Comparison of ENCODE assay signal across 18 cellular contexts in the genomic region with DNA sequence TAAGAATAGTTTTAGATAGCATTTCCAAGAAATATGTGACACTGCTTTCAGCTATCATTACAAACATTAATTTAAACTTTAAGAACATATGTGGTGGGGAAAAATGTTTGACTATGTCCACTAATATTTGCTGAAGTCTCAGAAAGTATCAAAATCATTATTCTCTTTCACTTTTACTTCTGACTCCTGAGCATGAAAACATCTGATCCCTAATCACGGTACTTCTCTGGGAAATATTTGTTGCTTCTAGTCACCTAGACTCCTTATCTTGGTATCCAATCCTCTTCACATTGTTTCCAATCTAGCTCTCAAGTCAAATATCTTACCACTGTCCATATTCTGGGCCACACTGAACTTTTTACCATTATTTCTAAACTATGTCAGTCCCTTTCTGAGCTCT. TPM values are rescaled to one million over a fixed set of nuclear protein-coding genes. Genes with fewer than 3 reads are reported as not detected.
DNase-seq lines count a peak whose midpoint lies in the region; ATAC-seq, FAIRE-seq and TF ChIP-seq lines count a peak whose summit lies in the region.
"Had no signal": no experiment of that assay in that cellular context is flagged by ENCODE, and none has a peak within 500 bp of the region (broad histone marks: within the 10 kb centered on the region; RNA-seq: fewer than 3 reads in every experiment).

No MANE protein-coding gene starts in this region.

- no peaks in the 10 kb centered on the region for H3K27me3 Mint-ChIP-seq in T-helper 1 cell treated with Interleukin-12 subunit alpha and Interleukin-12 subunit beta and Interleukin-4 antibody, amounts not matched to agents 30 μg/mL and 1 μg/mL, for 36 hours (ENCODE audit: low read depth)
- H3K27me3 Mint-ChIP-seq: CD4-positive, CD25-positive, alpha-beta regulatory T cell had no signal

- no peak overlapping the region for H3K23ac ChIP-seq in mesenchymal stem cell (ENCODE audit: low read length in 2 of 2)

- no peak for TF ChIP-seq EP300 in GM12878 (IDR thresholded peaks at IDR 0.05; ENCODE audit: borderline replicate concordance in 1 of 2, control insufficient read depth in 1 of 2, low read depth in 2 of 2, low read length in 2 of 2)

- RAD21 ChIA-PET in GM12878 (lab: Charles Lee; ENCODE audit: unreplicated experiment): interaction anchor here (0.9 to 1.5 kb wide), 3 partner anchors 10 to 309 kb away, joined by 3 to 9 read pairs (median 5); a partner anchor contains a TSS

- H3K9ac ChIP-seq in GM23248 (no peak overlapping the region), GM12878 (ENCODE audit: control insufficient read depth, insufficient read depth, low read length) (no peak overlapping the region), mesenchymal stem cell (ENCODE audit: low read length) (peak overlapping the region; percentile 15)
- H3K9ac ChIP-seq: BLaER1 treated with 17β-estradiol and CSF1 and Interleukin-3, amounts not matched to agents 10 nM and 100 nM had no signal

- H3K27me3 ChIP-seq in GM23248 (replicated peaks; ENCODE audit: insufficient read depth) (no peaks in the 10 kb centered on the region), GM12878 (replicated peaks in 1 of 2; ENCODE audit: control insufficient read depth in 2 of 2, insufficient read depth in 2 of 2, low read length in 1 of 2) (no peaks in the 10 kb centered on the region), mesenchymal stem cell (ENCODE audit: control insufficient read depth in 1 of 2, insufficient read depth in 1 of 2, low read length in 2 of 2) (no peaks in the 10 kb centered on the region)
- H3K27me3 ChIP-seq: BLaER1 treated with 17β-estradiol and CSF1 and Interleukin-3, amounts not matched to agents 10 nM and 100 nM had no signal

- H3K36me3 ChIP-seq in GM23248 (ENCODE audit: low read depth) (no peaks in the 10 kb centered on the region), GM12878 (ENCODE audit: control insufficient read depth in 2 of 2, insufficient read depth in 2 of 2, low read length in 1 of 2) (no peaks in the 10 kb centered on the region), mesenchymal stem cell (ENCODE audit: control insufficient read depth in 1 of 2, insufficient read depth in 2 of 2, low read depth in 1 of 2, low read length in 2 of 2) (peaks cover 0 to 21% of the 10 kb centered on the region in 2 experiments)

- H3F3A ChIP-seq in GM23248 (ENCODE audit: insufficient read depth): peaks cover 89% of the 10 kb centered on the region

- peaks cover 1% of the 10 kb centered on the region for H3K79me1 ChIP-seq in mesenchymal stem cell (replicated peaks; ENCODE audit: low read length, poor library complexity, severe bottlenecking)

- no peak for FAIRE-seq in GM12878 (lab: Jason Lieb, UNC)
- FAIRE-seq: GM12892 had no signal

- no peak overlapping the region for H2BK5ac ChIP-seq in mesenchymal stem cell (ENCODE audit: low read depth, low read length, poor library complexity, severe bottlenecking)

- no peak overlapping the region for H2BK120ac ChIP-seq in mesenchymal stem cell (ENCODE audit: low read depth, low read length)

- no peak overlapping the region for H2BK15ac ChIP-seq in mesenchymal stem cell (ENCODE audit: low read depth, poor library complexity, severe bottlenecking)

- H2AFZ ChIP-seq in GM23248 (no peak overlapping the region), GM12878 (ENCODE audit: control insufficient read depth, low read depth, low read length) (peak overlapping the region; percentile 21; the same call in 1 of the 2 replicates), mesenchymal stem cell (ENCODE audit: low read depth, low read length) (no peak overlapping the region)
- H2AFZ ChIP-seq: GM23338 had no signal

- no peak overlapping the region for H4K8ac ChIP-seq in mesenchymal stem cell (ENCODE audit: low read length)

- H3K79me2 ChIP-seq in GM23248 (ENCODE audit: insufficient read depth): peaks cover 10% of the 10 kb centered on the region; the same call in 1 of the 2 replicates
- no peaks in the 10 kb centered on the region for H3K79me2 ChIP-seq in GM12878 (ENCODE audit: control insufficient read depth, insufficient read depth, low read length)

- H3K18ac ChIP-seq in mesenchymal stem cell (ENCODE audit: low read depth in 1 of 2, low read length in 2 of 2): no peak overlapping the region

- H4K91ac ChIP-seq in mesenchymal stem cell (ENCODE audit: low read length): no peak overlapping the region

- TF ChIP-seq POLR2A in GM12878 (IDR thresholded peaks at IDR 0.05; ENCODE audit: low read depth, low read length): no peak

- no peak for TF ChIP-seq CTCF in GM12878 (IDR thresholded peaks at IDR 0.05 in 2 of 3, conservative IDR thresholded peaks at IDR 0.05 in 1 of 3; ENCODE audit: control insufficient read depth in 2 of 3, extremely low read depth in 1 of 3, insufficient read depth in 1 of 3, low read depth in 3 of 3, low read length in 3 of 3)

- POLR2A ChIA-PET in GM12878 (lab: Charles Lee): no interaction called here

- H3K27ac ChIP-seq in GM23248 (peak overlapping the region; percentile 9; the same call in 1 of the 2 replicates), GM12878 (ENCODE audit: control insufficient read depth, insufficient read depth) (no peak overlapping the region), mesenchymal stem cell (ENCODE audit: low read length, poor library complexity, severe bottlenecking) (no peak overlapping the region)
- H3K27ac ChIP-seq: 22Rv1; BLaER1 treated with 17β-estradiol and CSF1 and Interleukin-3, amounts not matched to agents 10 nM and 100 nM had no signal

- no peak for DNase-seq in T-helper 1 cell
- DNase-seq in GM23248: no peak
- DNase-seq in GM12878 (ENCODE audit: low read depth, low spot score): no peak
- DNase-seq in mesenchymal stem cell: no peak
- DNase-seq in stimulated activated naive CD4-positive, alpha-beta T cell treated with Interleukin-2 at 50 U/mL for 16 hours (lab: John Stamatoyannopoulos, UW): no peak
- DNase-seq: ACHN; CD4-positive, CD25-positive, alpha-beta regulatory T cell; DMS153; DMS79 treated with DMSO at 0.1 percent for 48 hours; EL; H7 had no signal

- H2BK12ac ChIP-seq in mesenchymal stem cell (ENCODE audit: low read length in 2 of 2): no peak overlapping the region

- no TSS peak for BruUV-seq in GM12878 (replicated peaks; lab: Mats Ljungman, UMichigan)

- no peaks in the 10 kb centered on the region for H3K9me3 Mint-ChIP-seq in T-helper 1 cell treated with Interleukin-12 subunit alpha and Interleukin-12 subunit beta and Interleukin-4 antibody, amounts not matched to agents 30 μg/mL and 1 μg/mL, for 36 hours
- H3K9me3 Mint-ChIP-seq: CD4-positive, CD25-positive, alpha-beta regulatory T cell; GM23338 had no signal

- in situ Hi-C loops in GM23248 (cut with MboI) (loop anchor here (10.0 kb wide), 1 partner anchor 157 kb away; no protein-coding TSS in a partner anchor), GM12878 (cut with MboI) (loop anchor here (10.0 kb wide), 1 partner anchor 307 kb away; no protein-coding TSS in a partner anchor)

- peak overlapping the region; percentile 34 for H3K27ac Mint-ChIP-seq in T-helper 1 cell treated with Interleukin-12 subunit alpha and Interleukin-12 subunit beta and Interleukin-4 antibody, amounts not matched to agents 30 μg/mL and 1 μg/mL, for 36 hours
- H3K27ac Mint-ChIP-seq: CD4-positive, CD25-positive, alpha-beta regulatory T cell; GM23338 had no signal

- H3K9me3 ChIP-seq in GM23248 (ENCODE audit: low read depth) (no peaks in the 10 kb centered on the region), GM12878 (replicated peaks; ENCODE audit: control insufficient read depth, insufficient read depth, low read length) (no peaks in the 10 kb centered on the region), mesenchymal stem cell (ENCODE audit: control insufficient read depth, low read length) (no peaks in the 10 kb centered on the region)
- H3K9me3 ChIP-seq: BLaER1 treated with 17β-estradiol and CSF1 and Interleukin-3, amounts not matched to agents 10 nM and 100 nM had no signal

- H3K4me1 ChIP-seq in GM23248 (ENCODE audit: insufficient read depth): peaks cover 39% of the 10 kb centered on the region
- H3K4me1 ChIP-seq in GM12878 (ENCODE audit: control insufficient read depth, insufficient read depth, low read length): no peaks in the 10 kb centered on the region
- H3K4me1 ChIP-seq in mesenchymal stem cell (ENCODE audit: control insufficient read depth, insufficient read depth, low read depth, low read length): no peaks in the 10 kb centered on the region
- H3K4me1 ChIP-seq: BLaER1 treated with 17β-estradiol and CSF1 and Interleukin-3, amounts not matched to agents 10 nM and 100 nM had no signal

- H3K36me3 Mint-ChIP-seq in T-helper 1 cell treated with Interleukin-12 subunit alpha and Interleukin-12 subunit beta and Interleukin-4 antibody, amounts not matched to agents 30 μg/mL and 1 μg/mL, for 36 hours (ENCODE audit: low read depth): peaks cover 25% of the 10 kb centered on the region

- H4K20me1 ChIP-seq in GM23248 (ENCODE audit: insufficient read depth) (no peaks in the 10 kb centered on the region), GM12878 (ENCODE audit: control insufficient read depth, insufficient read depth) (no peaks in the 10 kb centered on the region)
- H4K20me1 ChIP-seq: BLaER1 treated with 17β-estradiol and CSF1 and Interleukin-3, amounts not matched to agents 10 nM and 100 nM had no signal

- H3K4ac ChIP-seq in mesenchymal stem cell (ENCODE audit: low read depth in 1 of 2, low read length in 2 of 2): no peak overlapping the region

- H3K4me2 ChIP-seq in GM23248 (ENCODE audit: unreplicated experiment) (no peak overlapping the region), GM12878 (ENCODE audit: control insufficient read depth, insufficient read depth) (no peak overlapping the region), mesenchymal stem cell (ENCODE audit: low read length, poor library complexity, severe bottlenecking) (no peak overlapping the region)
- H3K4me2 ChIP-seq: BLaER1 treated with 17β-estradiol and CSF1 and Interleukin-3, amounts not matched to agents 10 nM and 100 nM; GM23338 had no signal

- TF ChIP-seq RAD21 in GM12878 (IDR thresholded peaks at IDR 0.05; ENCODE audit: insufficient read depth, low read depth, low read length): no peak

- SMC1A ChIA-PET in GM12878 (lab: Charles Lee; ENCODE audit: uncharacterized antibody, unreplicated experiment): interaction anchor here (1.1 to 6.6 kb wide), 4 partner anchors 9 to 155 kb away, joined by 3 to 73 read pairs (median 5); no protein-coding TSS in a partner anchor

- H3K4me1 Mint-ChIP-seq in T-helper 1 cell treated with Interleukin-12 subunit alpha and Interleukin-12 subunit beta and Interleukin-4 antibody, amounts not matched to agents 30 μg/mL and 1 μg/mL, for 36 hours (ENCODE audit: low read depth): peaks cover 8% of the 10 kb centered on the region

- no peak overlapping the region for H3K4me3 ChIP-seq in GM23248
- H3K4me3 ChIP-seq in GM12878: no peak overlapping the region
- no peak overlapping the region for H3K4me3 ChIP-seq in mesenchymal stem cell (ENCODE audit: insufficient read depth in 1 of 2, low read depth in 1 of 2, low read length in 2 of 2)
- H3K4me3 ChIP-seq: BLaER1 treated with 17β-estradiol and CSF1 and Interleukin-3, amounts not matched to agents 10 nM and 100 nM; GM23338 had no signal

- no peak overlapping the region for H3K4me3 Mint-ChIP-seq in T-helper 1 cell treated with Interleukin-12 subunit alpha and Interleukin-12 subunit beta and Interleukin-4 antibody, amounts not matched to agents 30 μg/mL and 1 μg/mL, for 36 hours
- H3K4me3 Mint-ChIP-seq: CD4-positive, CD25-positive, alpha-beta regulatory T cell; GM23338 had no signal

- no peaks in the 10 kb centered on the region for H3K9me2 ChIP-seq in GM23248 (ENCODE audit: insufficient read depth)

- CTCF ChIA-PET in GM12878 (lab: Yijun Ruan, JAX): interaction anchor here (1.4 to 7.0 kb wide), 3 partner anchors 8 to 308 kb away, joined by 4 to 124 read pairs (median 19); no protein-coding TSS in a partner anchor

- no peak overlapping the region for H3K14ac ChIP-seq in mesenchymal stem cell (ENCODE audit: low read length in 2 of 2)

- no peak overlapping the region for H2AK5ac ChIP-seq in mesenchymal stem cell (ENCODE audit: low read length, severe bottlenecking)

- intact Hi-C loops in GM12878 (cut with micrococcal nuclease; ENCODE audit: unreplicated experiment): loop anchor here (5.0 kb wide), 1 partner anchor 309 kb away; no protein-coding TSS in a partner anchor

- ATAC-seq in GM12878 (no peak), HG02981 (IDR thresholded peaks at IDR 0.05; ENCODE audit: unreplicated experiment) (no peak), GM21515 (IDR thresholded peaks at IDR 0.05; ENCODE audit: unreplicated experiment) (no peak)
- ATAC-seq: GM23338 had no signal

- 96 to 100% methylated on average over 1 of the region's 1 CpG for WGBS in GM23248 (ENCODE audit: low coverage in 1 of 2, low lambda C conversion rate in 2 of 2, missing lambda C conversion rate in 2 of 2), 2 experiments
- WGBS in GM12878 (ENCODE audit: insufficient coverage, insufficient replicate concordance, low lambda C conversion rate, missing lambda C conversion rate): 60% methylated on average over 1 of the region's 1 CpG
- 86% methylated on average over 1 of the region's 1 CpG for WGBS in mesenchymal stem cell

RNA-seq across cellular contexts. Expression of a gene that starts 10.8 kb away (rescaled TPM):
- total RNA-seq in GM23248 (2014; rRNA removed; shearing (Covaris generic)): 4.3 and 4.9 TPM in 2 replicates
- polyA plus RNA-seq in GM23248 (2016; fragmentation: Nextera tagmentation; extraction: Ambion mirVana) (4.1 and 6.0 TPM in 2 replicates), GM12878 (2011; rRNA removed) (5.0 and 6.7 TPM in 2 replicates), GM12878 (2014; fragmentation: Illumina TruSeq; extraction: Trizol) (5.9 and 9.7 TPM in 2 replicates), GM12878 (2014; fragmentation: Nextera tagmentation; extraction: Ambion mirVana) (1 to 10 TPM; 3.9 to 5.5 TPM), GM12878 (2014; rRNA removed) (7.5 and 9.6 TPM in 2 replicates), GM12878 (2016; fragmentation: Nextera tagmentation; extraction: Ambion mirVana) (10 to 100 TPM; 11.4 to 12.4 TPM)
- total RNA-seq in GM12878 (2013; cell fraction: nucleolus; rRNA removed): 4.7 and 5.3 TPM in 2 replicates
- total RNA-seq in GM12878 (2014; rRNA removed) (8.6 and 13.2 TPM in 2 replicates), GM12878 (2014; rRNA removed; fragmentation: Illumina TruSeq; extraction: Trizol) (7.7 and 8.1 TPM in 2 replicates), GM12878 (2021) (5.6 and 7.7 TPM in 2 replicates)
- polyA plus RNA-seq in GM12878 (2011; ENCODE audit: low read depth): 2.5 TPM
- polyA plus RNA-seq in GM12878 (2011; cell fraction: cytosol; rRNA removed): 2.3 and 3.3 TPM in 2 replicates
- polyA plus RNA-seq in GM12878 (2011; cell fraction: nucleus; rRNA removed): 2.3 and 2.8 TPM in 2 replicates
- polyA plus RNA-seq in GM12878 (2012): 3.3 and 5.7 TPM in 2 replicates
- polyA minus RNA-seq in GM12878 (2011; rRNA and poly(A)+ RNA removed): 1.5 and 2.1 TPM in 2 replicates
- 1.3 and 2.3 TPM in 2 replicates for polyA minus RNA-seq in GM12878 (2011; cell fraction: cytosol; rRNA and poly(A)+ RNA removed)
- polyA minus RNA-seq in GM12878 (2011; cell fraction: nucleus; rRNA and poly(A)+ RNA removed): 2.3 and 3.2 TPM in 2 replicates
- polyA plus RNA-seq in mesenchymal stem cell (2013, experiment 1 of 2): 6.2 TPM
- 5.9 TPM for polyA plus RNA-seq in mesenchymal stem cell (2013, experiment 2 of 2)
